ENCODE assay signal across 2 cellular contexts in the genomic region with DNA sequence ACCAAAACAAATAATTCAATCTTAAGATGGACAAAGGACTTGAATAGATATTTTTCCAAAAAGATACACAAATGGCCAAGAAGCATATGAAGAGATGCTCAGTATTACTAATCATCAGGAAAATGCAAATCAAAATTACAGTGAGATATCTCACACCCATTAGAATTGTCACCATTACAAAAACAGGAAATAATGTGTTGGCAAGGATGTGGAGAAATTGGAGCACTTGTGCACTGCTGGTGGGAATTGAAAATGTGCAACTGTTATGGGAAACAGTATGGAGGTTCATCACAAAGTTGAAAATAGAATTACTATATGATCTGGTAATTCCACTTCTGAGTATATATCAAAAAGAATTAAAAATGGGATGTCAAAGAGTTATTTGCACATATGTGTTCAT.
TF ChIP-seq lines count a peak whose summit lies in the region.

No MANE protein-coding gene starts in this region.

TF ChIP-seq in SK-N-SH, 30 proteins besides CTCF, POLR2A, EP300 and RAD21:
- TF ChIP-seq, protein P1, sequence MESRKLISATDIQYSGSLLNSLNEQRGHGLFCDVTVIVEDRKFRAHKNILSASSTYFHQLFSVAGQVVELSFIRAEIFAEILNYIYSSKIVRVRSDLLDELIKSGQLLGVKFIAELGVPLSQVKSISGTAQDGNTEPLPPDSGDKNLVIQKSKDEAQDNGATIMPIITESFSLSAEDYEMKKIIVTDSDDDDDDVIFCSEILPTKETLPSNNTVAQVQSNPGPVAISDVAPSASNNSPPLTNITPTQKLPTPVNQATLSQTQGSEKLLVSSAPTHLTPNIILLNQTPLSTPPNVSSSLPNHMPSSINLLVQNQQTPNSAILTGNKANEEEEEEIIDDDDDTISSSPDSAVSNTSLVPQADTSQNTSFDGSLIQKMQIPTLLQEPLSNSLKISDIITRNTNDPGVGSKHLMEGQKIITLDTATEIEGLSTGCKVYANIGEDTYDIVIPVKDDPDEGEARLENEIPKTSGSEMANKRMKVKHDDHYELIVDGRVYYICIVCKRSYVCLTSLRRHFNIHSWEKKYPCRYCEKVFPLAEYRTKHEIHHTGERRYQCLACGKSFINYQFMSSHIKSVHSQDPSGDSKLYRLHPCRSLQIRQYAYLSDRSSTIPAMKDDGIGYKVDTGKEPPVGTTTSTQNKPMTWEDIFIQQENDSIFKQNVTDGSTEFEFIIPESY (IDR thresholded peaks at IDR 0.05; ENCODE audit: borderline replicate concordance, low read depth): no peak
- TF ChIP-seq FOSL2 (IDR thresholded peaks at IDR 0.05; ENCODE audit: borderline replicate concordance, low read depth): no peak
- TF ChIP-seq, protein P2, sequence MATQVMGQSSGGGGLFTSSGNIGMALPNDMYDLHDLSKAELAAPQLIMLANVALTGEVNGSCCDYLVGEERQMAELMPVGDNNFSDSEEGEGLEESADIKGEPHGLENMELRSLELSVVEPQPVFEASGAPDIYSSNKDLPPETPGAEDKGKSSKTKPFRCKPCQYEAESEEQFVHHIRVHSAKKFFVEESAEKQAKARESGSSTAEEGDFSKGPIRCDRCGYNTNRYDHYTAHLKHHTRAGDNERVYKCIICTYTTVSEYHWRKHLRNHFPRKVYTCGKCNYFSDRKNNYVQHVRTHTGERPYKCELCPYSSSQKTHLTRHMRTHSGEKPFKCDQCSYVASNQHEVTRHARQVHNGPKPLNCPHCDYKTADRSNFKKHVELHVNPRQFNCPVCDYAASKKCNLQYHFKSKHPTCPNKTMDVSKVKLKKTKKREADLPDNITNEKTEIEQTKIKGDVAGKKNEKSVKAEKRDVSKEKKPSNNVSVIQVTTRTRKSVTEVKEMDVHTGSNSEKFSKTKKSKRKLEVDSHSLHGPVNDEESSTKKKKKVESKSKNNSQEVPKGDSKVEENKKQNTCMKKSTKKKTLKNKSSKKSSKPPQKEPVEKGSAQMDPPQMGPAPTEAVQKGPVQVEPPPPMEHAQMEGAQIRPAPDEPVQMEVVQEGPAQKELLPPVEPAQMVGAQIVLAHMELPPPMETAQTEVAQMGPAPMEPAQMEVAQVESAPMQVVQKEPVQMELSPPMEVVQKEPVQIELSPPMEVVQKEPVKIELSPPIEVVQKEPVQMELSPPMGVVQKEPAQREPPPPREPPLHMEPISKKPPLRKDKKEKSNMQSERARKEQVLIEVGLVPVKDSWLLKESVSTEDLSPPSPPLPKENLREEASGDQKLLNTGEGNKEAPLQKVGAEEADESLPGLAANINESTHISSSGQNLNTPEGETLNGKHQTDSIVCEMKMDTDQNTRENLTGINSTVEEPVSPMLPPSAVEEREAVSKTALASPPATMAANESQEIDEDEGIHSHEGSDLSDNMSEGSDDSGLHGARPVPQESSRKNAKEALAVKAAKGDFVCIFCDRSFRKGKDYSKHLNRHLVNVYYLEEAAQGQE (IDR thresholded peaks at IDR 0.05; ENCODE audit: low read depth, low read length): no peak
- TF ChIP-seq GATA2 (CRISPR knock-in tag; IDR thresholded peaks at IDR 0.05): no peak
- TF ChIP-seq EZH2phosphoT487 (IDR thresholded peaks at IDR 0.05; ENCODE audit: borderline replicate concordance, low read depth): no peak
- TF ChIP-seq TEAD4 (IDR thresholded peaks at IDR 0.05; ENCODE audit: borderline replicate concordance, insufficient read depth): no peak
- no peak for TF ChIP-seq CHD2 (IDR thresholded peaks at IDR 0.05; ENCODE audit: low read length, partially characterized antibody)
- no peak for TF ChIP-seq TAF1 (IDR thresholded peaks at IDR 0.05; ENCODE audit: borderline replicate concordance, low read depth, low read length)
- TF ChIP-seq MXI1 (IDR thresholded peaks at IDR 0.05; ENCODE audit: low read depth, low read length): no peak
- TF ChIP-seq RXRA (IDR thresholded peaks at IDR 0.05; ENCODE audit: borderline replicate concordance, low read depth): no peak
- no peak for TF ChIP-seq GABPA (IDR thresholded peaks at IDR 0.05; ENCODE audit: low read depth)
- TF ChIP-seq, protein P3, sequence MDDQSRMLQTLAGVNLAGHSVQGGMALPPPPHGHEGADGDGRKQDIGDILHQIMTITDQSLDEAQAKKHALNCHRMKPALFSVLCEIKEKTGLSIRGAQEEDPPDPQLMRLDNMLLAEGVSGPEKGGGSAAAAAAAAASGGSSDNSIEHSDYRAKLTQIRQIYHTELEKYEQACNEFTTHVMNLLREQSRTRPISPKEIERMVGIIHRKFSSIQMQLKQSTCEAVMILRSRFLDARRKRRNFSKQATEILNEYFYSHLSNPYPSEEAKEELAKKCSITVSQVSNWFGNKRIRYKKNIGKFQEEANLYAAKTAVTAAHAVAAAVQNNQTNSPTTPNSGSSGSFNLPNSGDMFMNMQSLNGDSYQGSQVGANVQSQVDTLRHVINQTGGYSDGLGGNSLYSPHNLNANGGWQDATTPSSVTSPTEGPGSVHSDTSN (IDR thresholded peaks at IDR 0.05): no peak
- no peak for TF ChIP-seq FOXJ3 (CRISPR knock-in tag; IDR thresholded peaks at IDR 0.05)
- no peak for TF ChIP-seq FOXM1 (IDR thresholded peaks at IDR 0.05; ENCODE audit: low read depth)
- TF ChIP-seq SIN3A (IDR thresholded peaks at IDR 0.05; ENCODE audit: borderline replicate concordance, low read depth, low read length): no peak
TF ChIP-seq in SK-N-SH: peak in this region for 0.

TF ChIP-seq in SK-N-SH treated with all-trans-retinoic acid at 6 μM for 48 hours, 23 proteins besides CTCF, POLR2A, EP300 and RAD21 (continued from another document):
- TF ChIP-seq, protein P4, sequence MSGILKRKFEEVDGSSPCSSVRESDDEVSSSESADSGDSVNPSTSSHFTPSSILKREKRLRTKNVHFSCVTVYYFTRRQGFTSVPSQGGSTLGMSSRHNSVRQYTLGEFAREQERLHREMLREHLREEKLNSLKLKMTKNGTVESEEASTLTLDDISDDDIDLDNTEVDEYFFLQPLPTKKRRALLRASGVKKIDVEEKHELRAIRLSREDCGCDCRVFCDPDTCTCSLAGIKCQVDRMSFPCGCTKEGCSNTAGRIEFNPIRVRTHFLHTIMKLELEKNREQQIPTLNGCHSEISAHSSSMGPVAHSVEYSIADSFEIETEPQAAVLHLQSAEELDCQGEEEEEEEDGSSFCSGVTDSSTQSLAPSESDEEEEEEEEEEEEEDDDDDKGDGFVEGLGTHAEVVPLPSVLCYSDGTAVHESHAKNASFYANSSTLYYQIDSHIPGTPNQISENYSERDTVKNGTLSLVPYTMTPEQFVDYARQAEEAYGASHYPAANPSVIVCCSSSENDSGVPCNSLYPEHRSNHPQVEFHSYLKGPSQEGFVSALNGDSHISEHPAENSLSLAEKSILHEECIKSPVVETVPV (CRISPR knock-in tag; IDR thresholded peaks at IDR 0.05): no peak
- TF ChIP-seq ISL1 (CRISPR knock-in tag; IDR thresholded peaks at IDR 0.05) (no peak), OSR1 (CRISPR knock-in tag; IDR thresholded peaks at IDR 0.05) (no peak), TOX (CRISPR knock-in tag; IDR thresholded peaks at IDR 0.05; ENCODE audit: borderline replicate concordance) (no peak), PPARA (CRISPR knock-in tag; IDR thresholded peaks at IDR 0.05; ENCODE audit: borderline replicate concordance) (no peak), ZNF565 (CRISPR knock-in tag; conservative IDR thresholded peaks at IDR 0.05; ENCODE audit: low read depth) (no peak), SNAI2 (CRISPR knock-in tag; IDR thresholded peaks at IDR 0.05) (no peak), ZC3H10 (CRISPR knock-in tag; IDR thresholded peaks at IDR 0.05) (no peak)
- TF ChIP-seq, protein P5, sequence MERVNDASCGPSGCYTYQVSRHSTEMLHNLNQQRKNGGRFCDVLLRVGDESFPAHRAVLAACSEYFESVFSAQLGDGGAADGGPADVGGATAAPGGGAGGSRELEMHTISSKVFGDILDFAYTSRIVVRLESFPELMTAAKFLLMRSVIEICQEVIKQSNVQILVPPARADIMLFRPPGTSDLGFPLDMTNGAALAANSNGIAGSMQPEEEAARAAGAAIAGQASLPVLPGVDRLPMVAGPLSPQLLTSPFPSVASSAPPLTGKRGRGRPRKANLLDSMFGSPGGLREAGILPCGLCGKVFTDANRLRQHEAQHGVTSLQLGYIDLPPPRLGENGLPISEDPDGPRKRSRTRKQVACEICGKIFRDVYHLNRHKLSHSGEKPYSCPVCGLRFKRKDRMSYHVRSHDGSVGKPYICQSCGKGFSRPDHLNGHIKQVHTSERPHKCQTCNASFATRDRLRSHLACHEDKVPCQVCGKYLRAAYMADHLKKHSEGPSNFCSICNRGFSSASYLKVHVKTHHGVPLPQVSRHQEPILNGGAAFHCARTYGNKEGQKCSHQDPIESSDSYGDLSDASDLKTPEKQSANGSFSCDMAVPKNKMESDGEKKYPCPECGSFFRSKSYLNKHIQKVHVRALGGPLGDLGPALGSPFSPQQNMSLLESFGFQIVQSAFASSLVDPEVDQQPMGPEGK (CRISPR knock-in tag; IDR thresholded peaks at IDR 0.05; ENCODE audit: borderline replicate concordance): no peak
- TF ChIP-seq, protein P6, sequence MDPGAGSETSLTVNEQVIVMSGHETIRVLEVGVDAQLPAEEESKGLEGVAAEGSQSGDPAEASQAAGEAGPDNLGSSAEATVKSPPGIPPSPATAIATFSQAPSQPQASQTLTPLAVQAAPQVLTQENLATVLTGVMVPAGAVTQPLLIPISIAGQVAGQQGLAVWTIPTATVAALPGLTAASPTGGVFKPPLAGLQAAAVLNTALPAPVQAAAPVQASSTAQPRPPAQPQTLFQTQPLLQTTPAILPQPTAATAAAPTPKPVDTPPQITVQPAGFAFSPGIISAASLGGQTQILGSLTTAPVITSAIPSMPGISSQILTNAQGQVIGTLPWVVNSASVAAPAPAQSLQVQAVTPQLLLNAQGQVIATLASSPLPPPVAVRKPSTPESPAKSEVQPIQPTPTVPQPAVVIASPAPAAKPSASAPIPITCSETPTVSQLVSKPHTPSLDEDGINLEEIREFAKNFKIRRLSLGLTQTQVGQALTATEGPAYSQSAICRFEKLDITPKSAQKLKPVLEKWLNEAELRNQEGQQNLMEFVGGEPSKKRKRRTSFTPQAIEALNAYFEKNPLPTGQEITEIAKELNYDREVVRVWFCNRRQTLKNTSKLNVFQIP (CRISPR knock-in tag; IDR thresholded peaks at IDR 0.05; ENCODE audit: borderline replicate concordance, low read depth): no peak
- TF ChIP-seq, protein P7, sequence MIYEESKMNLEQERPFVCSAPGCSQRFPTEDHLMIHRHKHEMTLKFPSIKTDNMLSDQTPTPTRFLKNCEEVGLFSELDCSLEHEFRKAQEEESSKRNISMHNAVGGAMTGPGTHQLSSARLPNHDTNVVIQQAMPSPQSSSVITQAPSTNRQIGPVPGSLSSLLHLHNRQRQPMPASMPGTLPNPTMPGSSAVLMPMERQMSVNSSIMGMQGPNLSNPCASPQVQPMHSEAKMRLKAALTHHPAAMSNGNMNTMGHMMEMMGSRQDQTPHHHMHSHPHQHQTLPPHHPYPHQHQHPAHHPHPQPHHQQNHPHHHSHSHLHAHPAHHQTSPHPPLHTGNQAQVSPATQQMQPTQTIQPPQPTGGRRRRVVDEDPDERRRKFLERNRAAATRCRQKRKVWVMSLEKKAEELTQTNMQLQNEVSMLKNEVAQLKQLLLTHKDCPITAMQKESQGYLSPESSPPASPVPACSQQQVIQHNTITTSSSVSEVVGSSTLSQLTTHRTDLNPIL (CRISPR knock-in tag; IDR thresholded peaks at IDR 0.05; ENCODE audit: low read depth): no peak
- TF ChIP-seq, protein P8, sequence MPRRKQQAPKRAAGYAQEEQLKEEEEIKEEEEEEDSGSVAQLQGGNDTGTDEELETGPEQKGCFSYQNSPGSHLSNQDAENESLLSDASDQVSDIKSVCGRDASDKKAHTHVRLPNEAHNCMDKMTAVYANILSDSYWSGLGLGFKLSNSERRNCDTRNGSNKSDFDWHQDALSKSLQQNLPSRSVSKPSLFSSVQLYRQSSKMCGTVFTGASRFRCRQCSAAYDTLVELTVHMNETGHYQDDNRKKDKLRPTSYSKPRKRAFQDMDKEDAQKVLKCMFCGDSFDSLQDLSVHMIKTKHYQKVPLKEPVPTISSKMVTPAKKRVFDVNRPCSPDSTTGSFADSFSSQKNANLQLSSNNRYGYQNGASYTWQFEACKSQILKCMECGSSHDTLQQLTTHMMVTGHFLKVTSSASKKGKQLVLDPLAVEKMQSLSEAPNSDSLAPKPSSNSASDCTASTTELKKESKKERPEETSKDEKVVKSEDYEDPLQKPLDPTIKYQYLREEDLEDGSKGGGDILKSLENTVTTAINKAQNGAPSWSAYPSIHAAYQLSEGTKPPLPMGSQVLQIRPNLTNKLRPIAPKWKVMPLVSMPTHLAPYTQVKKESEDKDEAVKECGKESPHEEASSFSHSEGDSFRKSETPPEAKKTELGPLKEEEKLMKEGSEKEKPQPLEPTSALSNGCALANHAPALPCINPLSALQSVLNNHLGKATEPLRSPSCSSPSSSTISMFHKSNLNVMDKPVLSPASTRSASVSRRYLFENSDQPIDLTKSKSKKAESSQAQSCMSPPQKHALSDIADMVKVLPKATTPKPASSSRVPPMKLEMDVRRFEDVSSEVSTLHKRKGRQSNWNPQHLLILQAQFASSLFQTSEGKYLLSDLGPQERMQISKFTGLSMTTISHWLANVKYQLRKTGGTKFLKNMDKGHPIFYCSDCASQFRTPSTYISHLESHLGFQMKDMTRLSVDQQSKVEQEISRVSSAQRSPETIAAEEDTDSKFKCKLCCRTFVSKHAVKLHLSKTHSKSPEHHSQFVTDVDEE (CRISPR knock-in tag; IDR thresholded peaks at IDR 0.05): no peak
